ENCODE assay signal across 1 cellular context in the genomic region with DNA sequence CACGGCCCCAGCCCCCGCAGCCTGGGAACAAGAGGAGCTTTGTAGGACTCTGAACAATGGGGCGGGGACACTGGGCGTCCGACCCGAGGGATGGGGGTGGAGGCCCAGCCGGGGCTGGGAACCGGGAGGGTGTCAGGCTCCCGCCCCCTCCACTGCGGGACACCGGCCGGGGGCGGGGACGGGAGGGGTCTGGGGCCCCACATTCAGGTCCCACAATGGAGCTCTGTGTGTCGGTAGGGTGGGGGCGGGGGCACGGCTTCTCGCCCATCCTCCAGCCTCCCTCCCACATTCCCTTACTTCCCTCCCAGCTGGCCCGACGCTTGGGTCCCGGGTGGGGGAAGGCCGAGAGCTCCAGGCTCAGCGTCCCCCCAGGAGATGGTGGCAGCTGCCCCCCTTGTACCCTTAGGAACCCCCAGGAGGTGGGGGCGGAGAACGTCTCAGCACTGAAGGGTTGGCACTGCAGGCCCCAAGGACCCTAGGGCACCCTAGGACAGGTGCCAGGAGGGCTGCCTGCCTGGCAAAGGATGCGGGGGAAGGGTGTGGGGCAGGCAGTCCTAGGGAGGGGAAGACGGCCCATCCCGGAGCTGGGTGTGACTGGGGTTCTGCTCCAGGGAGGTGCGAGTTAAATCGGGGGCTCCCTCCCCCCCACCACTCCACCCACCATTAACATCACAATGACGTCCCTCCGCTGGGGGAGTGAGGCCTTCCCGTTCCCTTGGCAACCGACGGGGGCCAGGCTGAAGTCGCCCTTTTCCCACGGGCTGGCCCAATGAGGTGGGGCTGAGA.
TF ChIP-seq lines count a peak whose summit lies in the region.

No MANE protein-coding gene starts in this region.

TF ChIP-seq in HepG2, 621 proteins besides CTCF, POLR2A, EP300 and RAD21 (continued from another document and continues in another):
- TF ChIP-seq ARID3A (IDR thresholded peaks at IDR 0.05; ENCODE audit: low read depth, low read length) (no peak), RFXANK (CRISPR knock-in tag; IDR thresholded peaks at IDR 0.05) (no peak), SNAPC2 (CRISPR knock-in tag; IDR thresholded peaks at IDR 0.05) (no peak), ZNF614 (CRISPR knock-in tag; IDR thresholded peaks at IDR 0.05; ENCODE audit: borderline replicate concordance) (no peak), ZNF441 (CRISPR knock-in tag; IDR thresholded peaks at IDR 0.05; ENCODE audit: borderline replicate concordance) (no peak), MEIS2 (CRISPR knock-in tag; IDR thresholded peaks at IDR 0.05) (0 out of 2 replicates have a peak, but pooled peaks have one; percentile 40), KLF6 (CRISPR knock-in tag; IDR thresholded peaks at IDR 0.05) (no peak), ZNF367 (CRISPR knock-in tag; IDR thresholded peaks at IDR 0.05; ENCODE audit: borderline replicate concordance) (no peak), NCOA2 (CRISPR knock-in tag; IDR thresholded peaks at IDR 0.05) (peak; percentile 55; the same call in 1 of the 2 replicates), NAIF1 (CRISPR knock-in tag; IDR thresholded peaks at IDR 0.05; ENCODE audit: borderline replicate concordance) (no peak), ZNF34 (CRISPR knock-in tag; IDR thresholded peaks at IDR 0.05; ENCODE audit: borderline replicate concordance) (no peak), LCORL (IDR thresholded peaks at IDR 0.05) (no peak), LCORL (CRISPR knock-in tag; IDR thresholded peaks at IDR 0.05) (peak; percentile 57; the same call in 1 of the 2 replicates), NR2C2 (CRISPR knock-in tag; IDR thresholded peaks at IDR 0.05; ENCODE audit: borderline replicate concordance) (0 out of 2 replicates have a peak, but pooled peaks have one; percentile 42), ZNF333 (CRISPR knock-in tag; IDR thresholded peaks at IDR 0.05; ENCODE audit: borderline replicate concordance) (no peak), HNF1B (CRISPR knock-in tag; IDR thresholded peaks at IDR 0.05) (no peak), ZKSCAN5 (CRISPR knock-in tag; IDR thresholded peaks at IDR 0.05) (no peak), ZNF326 (CRISPR knock-in tag; IDR thresholded peaks at IDR 0.05; ENCODE audit: borderline replicate concordance) (no peak), KMT2B (CRISPR knock-in tag; IDR thresholded peaks at IDR 0.05) (no peak), KDM6A (CRISPR knock-in tag; IDR thresholded peaks at IDR 0.05; ENCODE audit: low read depth) (0 out of 2 replicates have a peak, but pooled peaks have one; percentile 17), HMG20B (CRISPR knock-in tag; conservative IDR thresholded peaks at IDR 0.05) (no peak; the same call in 1 of the 2 replicates), MAZ (IDR thresholded peaks at IDR 0.05; ENCODE audit: borderline replicate concordance, low read depth, low read length) (peak; percentile 71), MAZ (CRISPR knock-in tag; IDR thresholded peaks at IDR 0.05; ENCODE audit: low read depth) (peak; percentile 72), KAT2B (IDR thresholded peaks at IDR 0.05; ENCODE audit: borderline replicate concordance, low read depth, low read length) (no peak), ZSCAN20 (CRISPR knock-in tag; IDR thresholded peaks at IDR 0.05; ENCODE audit: borderline replicate concordance) (no peak), TCF12 (IDR thresholded peaks at IDR 0.05) (no peak), TCF12 (CRISPR knock-in tag; IDR thresholded peaks at IDR 0.05) (no peak), ZNF616 (CRISPR knock-in tag; IDR thresholded peaks at IDR 0.05; ENCODE audit: low read depth) (no peak), ZNF878 (CRISPR knock-in tag; IDR thresholded peaks at IDR 0.05) (no peak), ZBTB37 (CRISPR knock-in tag; IDR thresholded peaks at IDR 0.05) (no peak), AHR (CRISPR knock-in tag; IDR thresholded peaks at IDR 0.05) (no peak), ZNF224 (CRISPR knock-in tag; IDR thresholded peaks at IDR 0.05) (no peak), ASH2L (IDR thresholded peaks at IDR 0.05; ENCODE audit: insufficient read length, low read depth, low read length) (peak; percentile 34), BORCS8-MEF2B (CRISPR knock-in tag; IDR thresholded peaks at IDR 0.05) (peak; percentile 23; the same call in 1 of the 2 replicates), E2F1 (CRISPR knock-in tag; IDR thresholded peaks at IDR 0.05) (no peak), HNF4G (IDR thresholded peaks at IDR 0.05; ENCODE audit: borderline replicate concordance, low read depth, low read length) (peak; percentile 68; the same call in 1 of the 2 replicates), HNF4G (CRISPR knock-in tag; IDR thresholded peaks at IDR 0.05; ENCODE audit: borderline replicate concordance, low read depth) (no peak)
- TF ChIP-seq, protein P1, sequence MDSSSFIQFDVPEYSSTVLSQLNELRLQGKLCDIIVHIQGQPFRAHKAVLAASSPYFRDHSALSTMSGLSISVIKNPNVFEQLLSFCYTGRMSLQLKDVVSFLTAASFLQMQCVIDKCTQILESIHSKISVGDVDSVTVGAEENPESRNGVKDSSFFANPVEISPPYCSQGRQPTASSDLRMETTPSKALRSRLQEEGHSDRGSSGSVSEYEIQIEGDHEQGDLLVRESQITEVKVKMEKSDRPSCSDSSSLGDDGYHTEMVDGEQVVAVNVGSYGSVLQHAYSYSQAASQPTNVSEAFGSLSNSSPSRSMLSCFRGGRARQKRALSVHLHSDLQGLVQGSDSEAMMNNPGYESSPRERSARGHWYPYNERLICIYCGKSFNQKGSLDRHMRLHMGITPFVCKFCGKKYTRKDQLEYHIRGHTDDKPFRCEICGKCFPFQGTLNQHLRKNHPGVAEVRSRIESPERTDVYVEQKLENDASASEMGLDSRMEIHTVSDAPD (CRISPR knock-in tag; IDR thresholded peaks at IDR 0.05): no peak
- TF ChIP-seq, protein P2, sequence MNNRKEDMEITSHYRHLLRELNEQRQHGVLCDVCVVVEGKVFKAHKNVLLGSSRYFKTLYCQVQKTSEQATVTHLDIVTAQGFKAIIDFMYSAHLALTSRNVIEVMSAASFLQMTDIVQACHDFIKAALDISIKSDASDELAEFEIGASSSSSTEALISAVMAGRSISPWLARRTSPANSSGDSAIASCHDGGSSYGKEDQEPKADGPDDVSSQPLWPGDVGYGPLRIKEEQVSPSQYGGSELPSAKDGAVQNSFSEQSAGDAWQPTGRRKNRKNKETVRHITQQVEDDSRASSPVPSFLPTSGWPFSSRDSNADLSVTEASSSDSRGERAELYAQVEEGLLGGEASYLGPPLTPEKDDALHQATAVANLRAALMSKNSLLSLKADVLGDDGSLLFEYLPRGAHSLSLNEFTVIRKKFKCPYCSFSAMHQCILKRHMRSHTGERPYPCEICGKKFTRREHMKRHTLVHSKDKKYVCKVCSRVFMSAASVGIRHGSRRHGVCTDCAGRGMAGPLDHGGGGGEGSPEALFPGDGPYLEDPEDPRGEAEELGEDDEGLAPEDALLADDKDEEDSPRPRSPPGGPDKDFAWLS (CRISPR knock-in tag; IDR thresholded peaks at IDR 0.05; ENCODE audit: borderline replicate concordance): 0 out of 2 replicates have a peak, but pooled peaks have one; percentile 33
- TF ChIP-seq, protein P3, sequence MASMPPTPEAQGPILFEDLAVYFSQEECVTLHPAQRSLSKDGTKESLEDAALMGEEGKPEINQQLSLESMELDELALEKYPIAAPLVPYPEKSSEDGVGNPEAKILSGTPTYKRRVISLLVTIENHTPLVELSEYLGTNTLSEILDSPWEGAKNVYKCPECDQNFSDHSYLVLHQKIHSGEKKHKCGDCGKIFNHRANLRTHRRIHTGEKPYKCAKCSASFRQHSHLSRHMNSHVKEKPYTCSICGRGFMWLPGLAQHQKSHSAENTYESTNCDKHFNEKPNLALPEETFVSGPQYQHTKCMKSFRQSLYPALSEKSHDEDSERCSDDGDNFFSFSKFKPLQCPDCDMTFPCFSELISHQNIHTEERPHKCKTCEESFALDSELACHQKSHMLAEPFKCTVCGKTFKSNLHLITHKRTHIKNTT (CRISPR knock-in tag; IDR thresholded peaks at IDR 0.05): no peak
- TF ChIP-seq, protein P4, sequence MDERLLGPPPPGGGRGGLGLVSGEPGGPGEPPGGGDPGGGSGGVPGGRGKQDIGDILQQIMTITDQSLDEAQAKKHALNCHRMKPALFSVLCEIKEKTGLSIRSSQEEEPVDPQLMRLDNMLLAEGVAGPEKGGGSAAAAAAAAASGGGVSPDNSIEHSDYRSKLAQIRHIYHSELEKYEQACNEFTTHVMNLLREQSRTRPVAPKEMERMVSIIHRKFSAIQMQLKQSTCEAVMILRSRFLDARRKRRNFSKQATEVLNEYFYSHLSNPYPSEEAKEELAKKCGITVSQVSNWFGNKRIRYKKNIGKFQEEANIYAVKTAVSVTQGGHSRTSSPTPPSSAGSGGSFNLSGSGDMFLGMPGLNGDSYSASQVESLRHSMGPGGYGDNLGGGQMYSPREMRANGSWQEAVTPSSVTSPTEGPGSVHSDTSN (CRISPR knock-in tag; IDR thresholded peaks at IDR 0.05): no peak
- TF ChIP-seq, protein P5, sequence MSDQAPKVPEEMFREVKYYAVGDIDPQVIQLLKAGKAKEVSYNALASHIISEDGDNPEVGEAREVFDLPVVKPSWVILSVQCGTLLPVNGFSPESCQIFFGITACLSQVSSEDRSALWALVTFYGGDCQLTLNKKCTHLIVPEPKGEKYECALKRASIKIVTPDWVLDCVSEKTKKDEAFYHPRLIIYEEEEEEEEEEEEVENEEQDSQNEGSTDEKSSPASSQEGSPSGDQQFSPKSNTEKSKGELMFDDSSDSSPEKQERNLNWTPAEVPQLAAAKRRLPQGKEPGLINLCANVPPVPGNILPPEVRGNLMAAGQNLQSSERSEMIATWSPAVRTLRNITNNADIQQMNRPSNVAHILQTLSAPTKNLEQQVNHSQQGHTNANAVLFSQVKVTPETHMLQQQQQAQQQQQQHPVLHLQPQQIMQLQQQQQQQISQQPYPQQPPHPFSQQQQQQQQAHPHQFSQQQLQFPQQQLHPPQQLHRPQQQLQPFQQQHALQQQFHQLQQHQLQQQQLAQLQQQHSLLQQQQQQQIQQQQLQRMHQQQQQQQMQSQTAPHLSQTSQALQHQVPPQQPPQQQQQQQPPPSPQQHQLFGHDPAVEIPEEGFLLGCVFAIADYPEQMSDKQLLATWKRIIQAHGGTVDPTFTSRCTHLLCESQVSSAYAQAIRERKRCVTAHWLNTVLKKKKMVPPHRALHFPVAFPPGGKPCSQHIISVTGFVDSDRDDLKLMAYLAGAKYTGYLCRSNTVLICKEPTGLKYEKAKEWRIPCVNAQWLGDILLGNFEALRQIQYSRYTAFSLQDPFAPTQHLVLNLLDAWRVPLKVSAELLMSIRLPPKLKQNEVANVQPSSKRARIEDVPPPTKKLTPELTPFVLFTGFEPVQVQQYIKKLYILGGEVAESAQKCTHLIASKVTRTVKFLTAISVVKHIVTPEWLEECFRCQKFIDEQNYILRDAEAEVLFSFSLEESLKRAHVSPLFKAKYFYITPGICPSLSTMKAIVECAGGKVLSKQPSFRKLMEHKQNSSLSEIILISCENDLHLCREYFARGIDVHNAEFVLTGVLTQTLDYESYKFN (CRISPR knock-in tag; conservative IDR thresholded peaks at IDR 0.05): peak; percentile 83
